Comparison of ENCODE assay signal across 11 cellular contexts in the genomic region with DNA sequence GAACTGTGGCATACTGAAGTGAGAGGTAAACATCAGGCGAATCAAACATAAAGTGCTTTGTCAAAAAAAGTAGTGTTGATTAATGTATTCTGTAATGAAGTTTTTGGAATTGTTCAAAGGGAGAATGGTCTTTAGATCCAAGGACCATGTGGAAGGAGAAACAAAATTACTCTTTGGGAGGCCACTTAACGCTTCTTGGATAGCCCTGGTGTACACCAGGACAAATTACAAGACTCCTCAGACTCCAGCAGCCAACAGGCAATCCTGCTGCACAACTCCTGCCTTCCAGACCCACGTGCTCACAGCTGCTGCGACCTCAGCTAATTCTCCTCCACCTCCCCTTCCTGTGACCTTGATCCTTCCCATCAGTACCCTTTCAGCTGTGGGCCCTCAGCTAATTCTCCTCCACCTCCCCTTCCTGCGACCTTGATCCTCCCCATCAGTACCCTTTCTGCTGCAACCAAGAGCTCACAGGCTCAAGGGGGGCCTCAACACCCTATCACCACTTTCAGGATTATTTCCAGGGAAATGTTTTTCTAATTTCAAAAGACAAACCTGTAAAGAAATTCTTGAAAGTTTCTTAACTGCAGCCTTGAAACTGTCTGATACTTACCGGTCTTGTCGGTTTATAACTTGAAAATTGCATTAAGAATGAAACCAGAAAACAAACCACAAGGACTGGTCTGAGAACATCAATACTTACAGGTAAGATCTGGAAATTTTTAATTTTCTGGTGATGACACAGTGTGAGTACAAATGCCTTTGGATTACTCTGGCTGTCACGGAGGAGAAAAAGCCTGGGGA. TPM values are rescaled to one million over a fixed set of nuclear protein-coding genes. Genes with fewer than 3 reads are reported as not detected.
DNase-seq lines count a peak whose midpoint lies in the region; ATAC-seq and TF ChIP-seq lines count a peak whose summit lies in the region.
"Had no signal": no experiment of that assay in that cellular context is flagged by ENCODE, and none has a peak within 500 bp of the region (broad histone marks: within the 10 kb centered on the region; RNA-seq: fewer than 3 reads in every experiment).

No MANE protein-coding gene starts in this region.

- H3K4me2 ChIP-seq in neural progenitor cell = no peak overlapping the region

- H3K4me1 ChIP-seq in neural progenitor cell = peaks cover 21% of the 10 kb centered on the region
- H3K4me1 ChIP-seq: Caco-2 had no signal

- H3K27me3 ChIP-seq in neural progenitor cell = no peaks in the 10 kb centered on the region

- no peaks in the 10 kb centered on the region for H3K79me2 ChIP-seq in neural progenitor cell (ENCODE audit: low read depth)

- H4K20me1 ChIP-seq in neural progenitor cell (ENCODE audit: low read depth) = no peaks in the 10 kb centered on the region

- POLR2A ChIA-PET in activated naive CD8-positive, alpha-beta T cell treated with anti-CD3 and anti-CD28 coated beads, Interleukin-2, amount 10 ng/mL, durations not matched to agents 7 days and 5 days (lab: Charles Lee) = no interaction called here

- H3K27me3 Mint-ChIP-seq in activated naive CD8-positive, alpha-beta T cell treated with anti-CD3 and anti-CD28 coated beads, Interleukin-2, amount 10 ng/mL, durations not matched to agents 7 days and 5 days = peaks cover 13% of the 10 kb centered on the region
- H3K27me3 Mint-ChIP-seq in neural progenitor cell (ENCODE audit: insufficient read depth, low read depth) = peaks cover 6% of the 10 kb centered on the region

- H3K4me1 Mint-ChIP-seq in activated naive CD8-positive, alpha-beta T cell treated with anti-CD3 and anti-CD28 coated beads, Interleukin-2, amount 10 ng/mL, durations not matched to agents 7 days and 5 days = peaks cover 26% of the 10 kb centered on the region
- H3K4me1 Mint-ChIP-seq in neural progenitor cell = peaks cover 50% of the 10 kb centered on the region

- H3K4me3 ChIP-seq in neural progenitor cell = no peak overlapping the region

- H3K27ac Mint-ChIP-seq in activated naive CD8-positive, alpha-beta T cell treated with anti-CD3 and anti-CD28 coated beads, Interleukin-2, amount 10 ng/mL, durations not matched to agents 7 days and 5 days = peak overlapping the region; percentile 36
- no peak overlapping the region for H3K27ac Mint-ChIP-seq in neural progenitor cell

- DNase-seq in activated naive CD8-positive, alpha-beta T cell treated with anti-CD3 and anti-CD28 coated beads, Interleukin-2, amount 10 ng/mL, durations not matched to agents 7 days and 5 days = no peak
- DNase-seq in neural progenitor cell (ENCODE audit: low spot score) (no peak), activated gamma-delta T cell (lab: John Stamatoyannopoulos, UW) (no peak), COLO829 (ENCODE audit: low spot score) (no peak), NCI-H2107 (lab: John Stamatoyannopoulos, UW) (no peak)

- no peaks in the 10 kb centered on the region for H3K9me3 ChIP-seq in neural progenitor cell (ENCODE audit: low read depth)
- H3K9me3 ChIP-seq: Caco-2 had no signal

- H3K9ac ChIP-seq in neural progenitor cell = no peak overlapping the region

- H3K4me3 Mint-ChIP-seq in activated naive CD8-positive, alpha-beta T cell treated with anti-CD3 and anti-CD28 coated beads, Interleukin-2, amount 10 ng/mL, durations not matched to agents 7 days and 5 days = no peak overlapping the region
- H3K4me3 Mint-ChIP-seq in neural progenitor cell = no peak overlapping the region

- H3K36me3 ChIP-seq in neural progenitor cell = no peaks in the 10 kb centered on the region

- no peaks in the 10 kb centered on the region for H3K9me3 Mint-ChIP-seq in activated naive CD8-positive, alpha-beta T cell treated with anti-CD3 and anti-CD28 coated beads, Interleukin-2, amount 10 ng/mL, durations not matched to agents 7 days and 5 days
- H3K9me3 Mint-ChIP-seq in neural progenitor cell = no peaks in the 10 kb centered on the region

- H3K36me3 Mint-ChIP-seq in activated naive CD8-positive, alpha-beta T cell treated with anti-CD3 and anti-CD28 coated beads, Interleukin-2, amount 10 ng/mL, durations not matched to agents 7 days and 5 days = no peaks in the 10 kb centered on the region
- H3K36me3 Mint-ChIP-seq in neural progenitor cell = peaks cover 54% of the 10 kb centered on the region

- no peak for TF ChIP-seq CTCF in neural progenitor cell (IDR thresholded peaks at IDR 0.05)

- no peak overlapping the region for H3K27ac ChIP-seq in neural progenitor cell

- no peak overlapping the region for H2AFZ ChIP-seq in neural progenitor cell (replicated peaks)

- peaks cover 3% of the 10 kb centered on the region for H3F3A ChIP-seq in neural progenitor cell (ENCODE audit: low read depth)

- ATAC-seq in GM18520 (IDR thresholded peaks at IDR 0.05; ENCODE audit: unreplicated experiment) (peak; percentile 36), GM21381 (IDR thresholded peaks at IDR 0.05; ENCODE audit: unreplicated experiment) (peak; percentile 50), HG03159 (IDR thresholded peaks at IDR 0.05; ENCODE audit: unreplicated experiment) (peak; percentile 47)
- no peak for ATAC-seq in activated naive CD8-positive, alpha-beta T cell treated with anti-CD3 and anti-CD28 coated beads, Interleukin-2, amount 10 ng/mL, durations not matched to agents 7 days and 5 days (ENCODE audit: low read depth)

RNA-seq across cellular contexts. Expression of gene DDC, which starts 29.7 kb away (rescaled TPM):
- total RNA-seq in activated naive CD8-positive, alpha-beta T cell treated with anti-CD3 and anti-CD28 coated beads, Interleukin-2, amount 10 ng/mL, durations not matched to agents 7 days and 5 days = not detected
- not detected in 2 replicates for total RNA-seq in neural progenitor cell (ENCODE audit: low replicate concordance)
- total RNA-seq: glomerular endothelial cell, lung microvascular endothelial cell had no signal
